ENCODE assay signal across 10 cellular contexts in the genomic region with DNA sequence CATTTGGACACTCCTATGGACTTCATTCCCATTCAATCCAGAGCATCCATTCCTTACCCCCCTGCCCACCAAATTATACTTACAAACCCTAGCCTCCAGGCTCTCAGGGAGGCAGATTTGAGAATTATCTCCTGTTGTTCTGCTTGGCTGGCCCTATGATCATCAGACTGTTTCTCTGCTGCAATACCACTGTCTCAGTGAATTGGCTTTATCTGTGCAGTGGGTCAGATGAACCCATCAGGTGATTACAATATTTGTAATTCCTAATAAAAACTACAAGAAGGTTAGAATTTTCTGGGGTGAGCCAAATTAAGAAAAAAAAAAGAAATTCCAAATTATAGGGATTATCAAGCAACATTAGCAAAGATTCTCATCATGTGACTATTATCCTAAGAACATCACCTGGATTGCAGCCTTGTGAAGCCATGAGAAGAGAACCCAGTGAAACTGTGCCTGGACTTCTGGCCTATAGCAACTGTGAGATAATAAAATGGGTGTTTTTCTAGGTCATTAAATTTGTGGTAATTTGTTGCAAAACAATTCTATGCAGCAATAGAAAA. TPM values are rescaled to one million over a fixed set of nuclear protein-coding genes. Genes with fewer than 3 reads are reported as not detected.
"Had no signal": no experiment of that assay in that cellular context is flagged by ENCODE, and none has a peak within 500 bp of the region (broad histone marks: within the 10 kb centered on the region; RNA-seq: fewer than 3 reads in every experiment).

No MANE protein-coding gene starts in this region.

- H3K4me1 ChIP-seq: HAP-1 had no signal

- H3K9ac ChIP-seq: GM23248 had no signal

- FAIRE-seq: HTR-8/SVneo had no signal

- H3K4me3 Mint-ChIP-seq: HFFc6, IgD-negative memory B cell had no signal

- H2AFZ ChIP-seq: GM23248 had no signal

- H3K27ac ChIP-seq: GM23248 had no signal

- H3K4me3 ChIP-seq: GM23248, HAP-1 had no signal

- H3K27me3 Mint-ChIP-seq: IgD-negative memory B cell had no signal

- DNase-seq: GM23248, GOT3, H7, HFFc6, Kasumi-1, KG1 had no signal

- H3K27ac Mint-ChIP-seq: HFFc6, IgD-negative memory B cell had no signal

- H3K36me3 ChIP-seq: HAP-1 had no signal

- H3K36me3 Mint-ChIP-seq: IgD-negative memory B cell had no signal

- H3K4me1 Mint-ChIP-seq: IgD-negative memory B cell had no signal

RNA-seq across cellular contexts. Expression of gene SLC25A52, which starts 17.8 kb away (rescaled TPM):
- total RNA-seq: GM23248, H7, HFFc6, HT-29 had no signal
- polyA plus RNA-seq: GM23248, IgD-negative memory B cell had no signal
